In the genomic region with DNA sequence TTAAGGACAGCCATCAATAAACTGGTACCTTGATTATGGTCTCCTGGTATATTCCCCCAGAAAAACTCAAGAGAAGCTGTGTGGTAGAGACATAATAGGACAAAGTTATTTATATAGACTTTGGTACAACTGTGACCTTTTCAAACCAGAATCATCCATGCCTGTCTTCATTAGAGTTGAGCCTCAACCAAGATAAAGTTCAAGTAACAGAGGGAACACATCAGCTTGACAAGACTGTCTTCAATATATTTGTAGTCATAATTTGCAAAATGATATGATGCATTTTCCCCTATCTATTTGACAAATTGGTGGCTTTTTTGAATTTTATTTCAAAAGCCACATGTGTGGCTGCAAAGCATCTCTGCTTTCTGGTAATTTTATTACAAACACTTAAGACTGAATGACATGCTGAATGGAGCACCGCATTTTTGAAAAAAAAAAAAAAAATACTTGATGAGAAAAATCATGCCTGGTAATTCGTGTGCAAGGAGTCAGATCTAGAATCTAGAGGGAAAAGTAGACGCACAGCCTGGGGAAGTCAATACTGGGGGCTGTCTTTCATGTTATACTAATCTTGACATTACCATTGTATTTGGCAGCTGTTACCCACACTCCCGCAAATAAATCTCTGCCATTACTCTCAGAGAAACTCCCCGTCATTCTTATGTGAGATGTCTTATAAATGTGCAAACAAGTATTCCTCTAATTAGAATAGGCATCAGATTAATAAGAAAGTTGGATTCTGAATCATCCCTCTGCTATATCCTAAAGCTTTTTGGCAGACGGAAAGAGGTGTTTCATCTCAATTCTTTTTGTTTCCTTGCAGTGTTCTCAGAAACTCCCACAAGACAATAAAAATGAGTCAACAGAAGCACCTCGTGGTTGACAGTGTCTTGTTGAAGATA, we compare ENCODE assay signal across 15 cellular contexts.
DNase-seq lines count a peak whose midpoint lies in the region; ATAC-seq and TF ChIP-seq lines count a peak whose summit lies in the region.
"Had no signal": no experiment of that assay in that cellular context is flagged by ENCODE, and none has a peak within 500 bp of the region (broad histone marks: within the 10 kb centered on the region; RNA-seq: fewer than 3 reads in every experiment).

No MANE protein-coding gene starts in this region.

- H3K4me3 Mint-ChIP-seq in activated CD4-positive, alpha-beta memory T cell treated with anti-CD3 and anti-CD28 coated beads for 36 hours, result peak overlapping the region; percentile 18
- no peak overlapping the region for H3K4me3 Mint-ChIP-seq in activated CD4-positive, alpha-beta memory T cell treated with anti-CD3 and anti-CD28 coated beads, Interleukin-2, amount 10 ng/mL, durations not matched to agents 7 days and 5 days
- H3K4me3 Mint-ChIP-seq: nephron progenitor cell had no signal

- H3K27ac Mint-ChIP-seq in activated CD4-positive, alpha-beta memory T cell treated with anti-CD3 and anti-CD28 coated beads for 36 hours, result peak overlapping the region; percentile 94
- H3K27ac Mint-ChIP-seq in activated CD4-positive, alpha-beta memory T cell treated with anti-CD3 and anti-CD28 coated beads, Interleukin-2, amount 10 ng/mL, durations not matched to agents 7 days and 5 days, result no peak overlapping the region
- peak overlapping the region; percentile 81 to 96 for H3K27ac Mint-ChIP-seq in activated naive CD4-positive, alpha-beta T cell treated with anti-CD3 and anti-CD28 coated beads, Interleukin-2, amount 50 U/mL, for 72 hours
- H3K27ac Mint-ChIP-seq: nephron progenitor cell had no signal

- no peak overlapping the region for H3K27ac ChIP-seq in suprapubic skin
- H3K27ac ChIP-seq: coronary artery, gastrocnemius medialis, Peyer's patch, spleen had no signal

- CTCF ChIA-PET in activated CD4-positive, alpha-beta memory T cell treated with anti-CD3 and anti-CD28 coated beads for 36 hours (lab: Charles Lee), result interaction anchor here (1.2 to 2.2 kb wide), 2 partner anchors 92 to 186 kb away, joined by 3 to 10 read pairs; no protein-coding TSS in a partner anchor
- CTCF ChIA-PET in activated CD4-positive, alpha-beta memory T cell treated with anti-CD3 and anti-CD28 coated beads, Interleukin-2, amount 10 ng/mL, durations not matched to agents 7 days and 5 days (lab: Charles Lee), result interaction anchor here (0.7 kb wide), 1 partner anchor 8 kb away, joined by 3 read pairs; no protein-coding TSS in a partner anchor

- H3K27me3 Mint-ChIP-seq in activated CD4-positive, alpha-beta memory T cell treated with anti-CD3 and anti-CD28 coated beads for 36 hours, result no peaks in the 10 kb centered on the region
- H3K27me3 Mint-ChIP-seq in activated CD4-positive, alpha-beta memory T cell treated with anti-CD3 and anti-CD28 coated beads, Interleukin-2, amount 10 ng/mL, durations not matched to agents 7 days and 5 days, result no peaks in the 10 kb centered on the region

- H3K4me1 ChIP-seq in suprapubic skin, result peaks cover 12% of the 10 kb centered on the region
- H3K4me1 ChIP-seq: gastrocnemius medialis, Peyer's patch had no signal

- 38% methylated on average over 7 of the region's 7 CpGs for WGBS in suprapubic skin

- H3K36me3 ChIP-seq in MG63, result no peaks in the 10 kb centered on the region
- H3K36me3 ChIP-seq in suprapubic skin, result no peaks in the 10 kb centered on the region
- H3K36me3 ChIP-seq: gastrocnemius medialis, Peyer's patch, spleen had no signal

- peaks cover 2% of the 10 kb centered on the region for H3K9me3 Mint-ChIP-seq in activated CD4-positive, alpha-beta memory T cell treated with anti-CD3 and anti-CD28 coated beads for 36 hours
- H3K9me3 Mint-ChIP-seq in activated CD4-positive, alpha-beta memory T cell treated with anti-CD3 and anti-CD28 coated beads, Interleukin-2, amount 10 ng/mL, durations not matched to agents 7 days and 5 days, result peaks cover 20% of the 10 kb centered on the region
- H3K9me3 Mint-ChIP-seq in activated naive CD4-positive, alpha-beta T cell treated with anti-CD3 and anti-CD28 coated beads, Interleukin-2, amount 50 U/mL, for 72 hours, result peaks cover 14 to 23% of the 10 kb centered on the region in 2 donors

- H3K27me3 ChIP-seq in MG63 (no peaks in the 10 kb centered on the region), suprapubic skin (no peaks in the 10 kb centered on the region)
- H3K27me3 ChIP-seq: gastrocnemius medialis, Peyer's patch, spleen had no signal

- no peak for TF ChIP-seq POLR2A in suprapubic skin (IDR thresholded peaks at IDR 0.05)

- DNase-seq in activated CD4-positive, alpha-beta memory T cell treated with anti-CD3 and anti-CD28 coated beads for 36 hours, result peak; percentile 59
- DNase-seq in activated CD4-positive, alpha-beta memory T cell treated with anti-CD3 and anti-CD28 coated beads, Interleukin-2, amount 10 ng/mL, durations not matched to agents 7 days and 5 days, result no peak
- DNase-seq in activated naive CD4-positive, alpha-beta T cell treated with anti-CD3 and anti-CD28 coated beads, Interleukin-2, amount 50 U/mL, for 72 hours (ENCODE audit: low spot score in 2 of 2), result peak in 1 of 2 donors; percentile 35
- DNase-seq in stimulated activated CD4-positive, alpha-beta T cell treated with anti-CD3 and anti-CD28 coated beads, TNF-alpha, amount 100 ng/mL, for 48 hours (ENCODE audit: low read depth in 3 of 3), result peak in 2 of 3 donors; percentile 11 to 28
- DNase-seq in MG63, result no peak
- no peak for DNase-seq in suprapubic skin (ENCODE audit: low spot score in 2 of 2)
- no peak for DNase-seq in posterior vena cava (ENCODE audit: low spot score)
- DNase-seq: activated effector memory CD4-positive, alpha-beta T cell treated with anti-CD3 and anti-CD28 coated beads, Interleukin-2, amount 50 U/mL, for 16 hours; EL; gastrocnemius medialis; nephron progenitor cell; Peyer's patch; spleen had no signal

- ATAC-seq in HG02852 (IDR thresholded peaks at IDR 0.05; ENCODE audit: unreplicated experiment), result peak; percentile 67
- ATAC-seq in activated naive CD4-positive, alpha-beta T cell treated with anti-CD3 and anti-CD28 coated beads, Interleukin-2, amount 50 U/mL, for 72 hours, result peak; percentile 63 to 81
- ATAC-seq: gastrocnemius medialis had no signal

- peaks cover 8% of the 10 kb centered on the region for H3K36me3 Mint-ChIP-seq in activated CD4-positive, alpha-beta memory T cell treated with anti-CD3 and anti-CD28 coated beads for 36 hours
- peaks cover 15% of the 10 kb centered on the region for H3K36me3 Mint-ChIP-seq in activated CD4-positive, alpha-beta memory T cell treated with anti-CD3 and anti-CD28 coated beads, Interleukin-2, amount 10 ng/mL, durations not matched to agents 7 days and 5 days (ENCODE audit: low read depth)
- H3K36me3 Mint-ChIP-seq in activated naive CD4-positive, alpha-beta T cell treated with anti-CD3 and anti-CD28 coated beads, Interleukin-2, amount 50 U/mL, for 72 hours, result peaks cover 26 to 39% of the 10 kb centered on the region in 2 donors

- H3K4me3 ChIP-seq in MG63 (no peak overlapping the region), suprapubic skin (no peak overlapping the region)
- H3K4me3 ChIP-seq: coronary artery, gastrocnemius medialis, Peyer's patch, spleen had no signal

- no peak for TF ChIP-seq EP300 in suprapubic skin (IDR thresholded peaks at IDR 0.05)

- POLR2A ChIA-PET in activated CD4-positive, alpha-beta memory T cell treated with anti-CD3 and anti-CD28 coated beads for 36 hours (lab: Charles Lee), result interaction anchor here (0.6 to 3.2 kb wide), 6 partner anchors 9 to 586 kb away, joined by 4 to 24 read pairs (median 8); no protein-coding TSS in a partner anchor
- POLR2A ChIA-PET in activated CD4-positive, alpha-beta memory T cell treated with anti-CD3 and anti-CD28 coated beads, Interleukin-2, amount 10 ng/mL, durations not matched to agents 7 days and 5 days (lab: Charles Lee), result no interaction called here

- no peak for TF ChIP-seq CTCF in suprapubic skin (IDR thresholded peaks at IDR 0.05)

- intact Hi-C loops in activated CD4-positive, alpha-beta memory T cell treated with anti-CD3 and anti-CD28 coated beads for 36 hours (cut with micrococcal nuclease), result loop anchor here (1.0 to 10.0 kb wide), 9 partner anchors 51 to 1056 kb away; no protein-coding TSS in a partner anchor
- intact Hi-C loops in posterior vena cava (cut with DNase I), result no loop called here

- peaks cover 54% of the 10 kb centered on the region for H3K4me1 Mint-ChIP-seq in activated CD4-positive, alpha-beta memory T cell treated with anti-CD3 and anti-CD28 coated beads for 36 hours (ENCODE audit: low read depth)
- H3K4me1 Mint-ChIP-seq in activated CD4-positive, alpha-beta memory T cell treated with anti-CD3 and anti-CD28 coated beads, Interleukin-2, amount 10 ng/mL, durations not matched to agents 7 days and 5 days, result peaks cover 37% of the 10 kb centered on the region

- H3K9me3 ChIP-seq in MG63 (no peaks in the 10 kb centered on the region), suprapubic skin (no peaks in the 10 kb centered on the region)
- H3K9me3 ChIP-seq: gastrocnemius medialis, Peyer's patch, spleen had no signal

Comparison
In these comparisons a context has a peak if more than half of its experiments do, and no peak if none do; other contexts are left out.
1. DNase-seq: peak in activated CD4-positive, alpha-beta memory T cell treated with anti-CD3 and anti-CD28 coated beads for 36 hours (single experiment) and stimulated activated CD4-positive, alpha-beta T cell treated with anti-CD3 and anti-CD28 coated beads, TNF-alpha, amount 100 ng/mL, for 48 hours (2 of 3); none in activated CD4-positive, alpha-beta memory T cell treated with anti-CD3 and anti-CD28 coated beads, Interleukin-2, amount 10 ng/mL, durations not matched to agents 7 days and 5 days (single experiment), MG63 (single experiment), suprapubic skin (0 of 2) and posterior vena cava (single experiment).